ENCODE assay signal across 8 cellular contexts in the genomic region with DNA sequence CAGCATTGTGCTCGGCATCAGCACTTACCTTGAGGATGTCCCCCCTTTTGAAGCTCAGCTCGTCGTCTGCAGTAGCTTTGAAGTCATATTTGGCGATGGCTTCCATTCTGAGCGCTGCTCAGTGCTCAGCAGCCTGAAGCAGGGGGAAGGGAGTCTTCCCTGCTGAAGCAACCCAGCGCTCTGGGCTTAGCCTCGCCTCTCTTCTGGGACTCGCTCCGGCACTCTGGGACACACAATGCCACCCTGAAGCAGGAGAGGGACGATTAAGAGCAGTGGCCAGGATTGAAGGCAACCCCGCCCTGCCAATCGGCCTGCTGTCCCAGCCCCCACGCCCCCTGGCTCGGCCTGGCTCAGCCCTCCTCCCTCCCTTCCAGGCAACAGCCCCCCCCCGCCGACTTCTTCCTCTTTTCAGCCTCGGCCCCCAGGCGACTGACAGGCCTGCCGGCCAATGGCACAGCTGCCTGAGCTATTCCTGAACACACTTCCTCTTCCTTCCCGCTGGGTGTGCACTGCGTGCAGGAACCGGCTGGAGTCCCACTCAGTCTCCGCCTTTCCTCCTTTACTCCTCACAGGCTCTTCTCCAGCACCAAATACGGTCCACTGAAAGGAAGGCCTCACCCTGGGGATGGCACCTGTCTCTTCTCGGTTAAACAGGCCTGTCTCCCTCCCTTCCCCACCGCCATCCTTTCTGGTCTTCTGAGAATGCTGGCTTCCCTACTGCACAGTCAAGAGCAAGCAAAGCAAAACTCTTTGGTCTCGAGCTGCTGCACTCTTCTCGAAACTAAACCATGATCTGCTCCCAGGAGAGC. TPM values are rescaled to one million over a fixed set of nuclear protein-coding genes. Genes with fewer than 3 reads are reported as not detected.
DNase-seq lines count a peak whose midpoint lies in the region.

No MANE protein-coding gene starts in this region.

- no peaks in the 10 kb centered on the region for H3K9me3 Mint-ChIP-seq in activated naive CD4-positive, alpha-beta T cell treated with anti-CD3 and anti-CD28 coated beads, Interleukin-2, amount 10 ng/mL, durations not matched to agents 7 days and 5 days

- H3K27me3 Mint-ChIP-seq in activated naive CD4-positive, alpha-beta T cell treated with anti-CD3 and anti-CD28 coated beads, Interleukin-2, amount 10 ng/mL, durations not matched to agents 7 days and 5 days = no peaks in the 10 kb centered on the region

- peaks cover 39% of the 10 kb centered on the region for H3K36me3 Mint-ChIP-seq in activated naive CD4-positive, alpha-beta T cell treated with anti-CD3 and anti-CD28 coated beads, Interleukin-2, amount 10 ng/mL, durations not matched to agents 7 days and 5 days

- peak; percentile 98 for DNase-seq in Daoy (ENCODE audit: low read depth)
- DNase-seq in HAP-1 (ENCODE audit: low spot score in 2 of 2) = peak; percentile 96 to 100
- peak; percentile 98 for DNase-seq in MV-4-11 (lab: John Stamatoyannopoulos, UW)
- DNase-seq in SK-MEL-5 (ENCODE audit: low read depth, low spot score) = peak; percentile 99
- DNase-seq in activated naive CD4-positive, alpha-beta T cell treated with anti-CD3 and anti-CD28 coated beads, Interleukin-2, amount 10 ng/mL, durations not matched to agents 7 days and 5 days = peak; percentile 92
- DNase-seq in globus pallidus (ENCODE audit: low spot score) = peak; percentile 99
- DNase-seq in non-pigmented ciliary epithelial cell (ENCODE audit: low read depth) = peak; percentile 91
- DNase-seq in substantia nigra (lab: John Stamatoyannopoulos, UW) = peak; percentile 80 to 99 (median 98)

- no peaks in the 10 kb centered on the region for H3K27me3 ChIP-seq in HAP-1 (ENCODE audit: low read depth)

- H3K36me3 ChIP-seq in HAP-1 (replicated peaks) = peaks cover 22% of the 10 kb centered on the region

- H3K4me3 ChIP-seq in HAP-1 = peak overlapping the region; percentile 61

- no peaks in the 10 kb centered on the region for H3K9me3 ChIP-seq in HAP-1

- peaks cover 20% of the 10 kb centered on the region for H3K4me1 ChIP-seq in HAP-1

- peaks cover 68% of the 10 kb centered on the region for H3K4me1 Mint-ChIP-seq in activated naive CD4-positive, alpha-beta T cell treated with anti-CD3 and anti-CD28 coated beads, Interleukin-2, amount 10 ng/mL, durations not matched to agents 7 days and 5 days

- CTCF ChIA-PET in activated naive CD4-positive, alpha-beta T cell treated with anti-CD3 and anti-CD28 coated beads, Interleukin-2, amount 10 ng/mL, durations not matched to agents 7 days and 5 days (lab: Charles Lee) = interaction anchor here (0.7 to 4.1 kb wide), 14 partner anchors 10 to 124 kb away, joined by 3 to 25 read pairs (median 4); partner anchors contain the start of genes MIF4GD and SLC25A19

- H3K27ac ChIP-seq in substantia nigra (ENCODE audit: low read depth, low read length, poor library complexity, severe bottlenecking) = peak overlapping the region; percentile 90

- peak overlapping the region; percentile 81 for H3K27ac Mint-ChIP-seq in activated naive CD4-positive, alpha-beta T cell treated with anti-CD3 and anti-CD28 coated beads, Interleukin-2, amount 10 ng/mL, durations not matched to agents 7 days and 5 days

- H3K4me3 Mint-ChIP-seq in activated naive CD4-positive, alpha-beta T cell treated with anti-CD3 and anti-CD28 coated beads, Interleukin-2, amount 10 ng/mL, durations not matched to agents 7 days and 5 days = peak overlapping the region; percentile 87

- in situ Hi-C loops in HAP-1 (cut with MboI; ENCODE audit: low sequenced_read_pairs) (no loop called here), SK-MEL-5 (cut with HindIII; ENCODE audit: low pct_unique_long_range_greater_than_20kb, low sequenced_read_pairs) (no loop called here)

RNA-seq across cellular contexts. Expression of gene GRB2, which starts 11.8 kb away (rescaled TPM):
- 133 and 262 TPM in 2 replicates for total RNA-seq in Daoy (2014; rRNA removed; shearing (Covaris generic))
- 146 and 154 TPM in 2 replicates for total RNA-seq in SK-MEL-5 (2014; rRNA removed; shearing (Covaris generic))
- polyA plus RNA-seq in SK-MEL-5 (2015; cell fraction: cytosol; rRNA removed) = 161 and 217 TPM in 2 replicates
- polyA plus RNA-seq in SK-MEL-5 (2015; cell fraction: nucleus; rRNA removed) = 29.6 and 36.2 TPM in 2 replicates

Comparison
In these comparisons a context has a peak if more than half of its experiments do, and no peak if none do; other contexts are left out.
1. Peak in every context shown above with its lines: DNase-seq, H3K4me3 ChIP-seq and H3K27ac ChIP-seq.